9 cellular contexts compared by ENCODE assay signal in the genomic region with DNA sequence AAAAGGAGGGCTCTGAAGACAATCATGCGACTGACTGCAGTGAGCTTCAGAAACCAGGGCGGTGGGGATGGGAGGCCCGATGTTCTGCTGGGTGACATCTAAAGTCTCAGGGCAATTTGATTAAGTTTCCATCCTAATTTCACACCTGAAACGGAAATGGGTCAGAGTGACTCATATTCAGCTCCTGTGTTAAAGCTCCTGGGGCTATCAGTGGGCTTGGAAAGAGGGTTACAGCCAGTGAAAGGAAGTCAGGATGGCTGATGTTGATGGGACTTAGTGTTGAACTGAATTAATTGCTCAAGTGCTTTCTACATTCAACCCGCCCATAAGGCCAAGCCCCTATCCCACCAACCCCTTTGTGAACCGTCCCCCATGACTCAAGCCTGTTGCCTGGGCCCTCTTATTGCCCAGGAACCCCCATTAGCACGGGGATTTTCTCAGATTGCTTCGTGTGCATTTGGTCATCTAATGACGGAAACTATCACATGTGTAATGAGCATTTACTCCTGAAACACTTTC. TPM values are rescaled to one million over a fixed set of nuclear protein-coding genes. Genes with fewer than 3 reads are reported as not detected.
A peak's percentile ranks its signal among the peaks of the same experiment; 100 is the strongest.
DNase-seq lines count a peak whose midpoint lies in the region; ATAC-seq and TF ChIP-seq lines count a peak whose summit lies in the region.
"Had no signal": no experiment of that assay in that cellular context is flagged by ENCODE, and none has a peak within 500 bp of the region (broad histone marks: within the 10 kb centered on the region; RNA-seq: fewer than 3 reads in every experiment).

No MANE protein-coding gene starts in this region.

- H3K36me3 ChIP-seq in psoas muscle (ENCODE audit: insufficient read depth in 1 of 2, low read depth in 1 of 2): no peaks in the 10 kb centered on the region
- no peaks in the 10 kb centered on the region for H3K36me3 ChIP-seq in smooth muscle cell (ENCODE audit: low read depth)

- no peak overlapping the region for H3K4me2 ChIP-seq in smooth muscle cell

- ATAC-seq in GM18870 (IDR thresholded peaks at IDR 0.05; ENCODE audit: unreplicated experiment) (peak; percentile 62), HG02610 (IDR thresholded peaks at IDR 0.05; ENCODE audit: unreplicated experiment) (peak; percentile 82), psoas muscle (no peak)

- DNase-seq in RWPE1 (ENCODE audit: low spot score) (peak; percentile 59), NCI-H446 (lab: John Stamatoyannopoulos, UW) (no peak), psoas muscle (no peak), smooth muscle cell (lab: John Stamatoyannopoulos, UW; ENCODE audit: unreplicated experiment) (no peak), nucleus accumbens (lab: John Stamatoyannopoulos, UW) (no peak)
- DNase-seq in stimulated activated CD4-positive, alpha-beta T cell treated with anti-CD3 and anti-CD28 coated beads, Interleukin-15, amount 100 ng/mL, for 48 hours (ENCODE audit: low read depth in 2 of 2): peak; percentile 30 to 33

- H3K79me2 ChIP-seq in smooth muscle cell (ENCODE audit: low read depth): no peaks in the 10 kb centered on the region

- H3K9ac ChIP-seq in smooth muscle cell (ENCODE audit: low read depth): no peak overlapping the region
- H3K9ac ChIP-seq: parathyroid adenoma had no signal

- CTCF ChIA-PET in RWPE1 (lab: Yijun Ruan, JAX): interaction anchor here (0.6 to 0.7 kb wide), 2 partner anchors 111 to 162 kb away, joined by 3 to 5 read pairs; no protein-coding TSS in a partner anchor

- no peak overlapping the region for H2AFZ ChIP-seq in smooth muscle cell (ENCODE audit: low read depth)
- H2AFZ ChIP-seq: parathyroid adenoma had no signal

- H3F3A ChIP-seq in smooth muscle cell (ENCODE audit: low read depth): no peaks in the 10 kb centered on the region

- peaks cover 4% of the 10 kb centered on the region for H3K4me1 ChIP-seq in psoas muscle
- peaks cover 8% of the 10 kb centered on the region for H3K4me1 ChIP-seq in smooth muscle cell (ENCODE audit: low read depth)

- POLR2A ChIA-PET in RWPE1 (lab: Yijun Ruan, JAX; ENCODE audit: low non-redundant PET): no interaction called here

- intact Hi-C loops in psoas muscle (cut with DNase I): no loop called here

- H3K27me3 ChIP-seq in psoas muscle (ENCODE audit: insufficient read depth in 3 of 3, low read length in 2 of 3): no peaks in the 10 kb centered on the region
- H3K27me3 ChIP-seq in smooth muscle cell (ENCODE audit: low read depth): no peaks in the 10 kb centered on the region

- TF ChIP-seq CTCF in RWPE1 (conservative IDR thresholded peaks at IDR 0.05; ENCODE audit: low read depth) (no peak), psoas muscle (IDR thresholded peaks at IDR 0.05) (no peak), smooth muscle cell (IDR thresholded peaks at IDR 0.05; ENCODE audit: borderline replicate concordance, insufficient read depth, poor library complexity, severe bottlenecking) (no peak)

- WGBS in psoas muscle, 3 donors: 82 to 87% (median 84%) methylated on average over 9 of the region's 9 CpGs
- WGBS in smooth muscle cell (ENCODE audit: low lambda C conversion rate): 95% methylated on average over 9 of the region's 9 CpGs

- peaks cover 4% of the 10 kb centered on the region for H4K20me1 ChIP-seq in smooth muscle cell (ENCODE audit: low read depth)

- no peak overlapping the region for H3K27ac ChIP-seq in RWPE1
- no peak overlapping the region for H3K27ac ChIP-seq in psoas muscle
- H3K27ac ChIP-seq in smooth muscle cell (ENCODE audit: low read depth): no peak overlapping the region
- H3K27ac ChIP-seq: parathyroid adenoma had no signal

- no peak overlapping the region for H3K4me3 ChIP-seq in psoas muscle
- no peak overlapping the region for H3K4me3 ChIP-seq in smooth muscle cell

- H3K9me3 ChIP-seq in psoas muscle (peaks cover 3% of the 10 kb centered on the region), smooth muscle cell (replicated peaks; ENCODE audit: low read depth) (no peaks in the 10 kb centered on the region)

RNA-seq across cellular contexts. Expression of gene TBC1D7, which starts 47.1 kb away (rescaled TPM):
- total RNA-seq in psoas muscle (10 to 100 TPM in 3 of 4 donors, 1 to 10 TPM in 1; 9.4 to 12.0 (median 10.3) TPM), smooth muscle cell (19.6 and 21.1 TPM in 2 replicates)
- polyA plus RNA-seq in psoas muscle (10 to 100 TPM; 14.8 to 19.4 (median 17.4) TPM), smooth muscle cell (29.5 and 39.6 TPM in 2 replicates)

Comparison
In these comparisons a context has a peak if more than half of its experiments do, and no peak if none do; other contexts are left out.
1. ATAC-seq: peak in GM18870 (single experiment) and HG02610 (single experiment); none in psoas muscle (0 of 4).
2. DNase-seq: peak in RWPE1 (single experiment) and stimulated activated CD4-positive, alpha-beta T cell treated with anti-CD3 and anti-CD28 coated beads, Interleukin-15, amount 100 ng/mL, for 48 hours (2 of 2); none in NCI-H446 (0 of 2), psoas muscle (0 of 2), smooth muscle cell (single experiment) and nucleus accumbens (0 of 56).